Comparison of ENCODE assay signal across 1 cellular context in genomic region chr10:14954001-14954770, GRCh38.
A peak's percentile ranks its signal among the peaks of the same experiment; 100 is the strongest.
TF ChIP-seq lines count a peak whose summit lies in the region.

Gene DCLRE1C (minus strand): TSS chr10:14954096. CDS start chr10:14954010, 86 bp downstream.

TF ChIP-seq in K562, 482 proteins besides CTCF, POLR2A, EP300 and RAD21 (continued from another document and continues in another):
- TF ChIP-seq ZBTB11 (CRISPR knock-in tag; IDR thresholded peaks at IDR 0.05) (peak in 2 of 3 experiments; percentile 27 to 92; a peak in 2 of 6 replicates), MAX (CRISPR knock-in tag; IDR thresholded peaks at IDR 0.05) (peak; percentile 91), ZNF23 (CRISPR knock-in tag; IDR thresholded peaks at IDR 0.05) (no peak), JUND (IDR thresholded peaks at IDR 0.05; ENCODE audit: borderline replicate concordance, low read depth, low read length) (peak; percentile 9; the same call in 1 of the 2 replicates), JUND (tag; IDR thresholded peaks at IDR 0.05; ENCODE audit: borderline replicate concordance, low read depth, low read length) (no peak), EHMT2 (IDR thresholded peaks at IDR 0.05) (no peak), ARID3B (CRISPR knock-in tag; IDR thresholded peaks at IDR 0.05; ENCODE audit: borderline replicate concordance) (no peak), NFE2 (IDR thresholded peaks at IDR 0.05; ENCODE audit: low read depth) (no peak), SREBF1 (IDR thresholded peaks at IDR 0.05; ENCODE audit: borderline replicate concordance, low read depth, low read length) (no peak), HBP1 (CRISPR knock-in tag; IDR thresholded peaks at IDR 0.05) (no peak), KAT7 (CRISPR knock-in tag; IDR thresholded peaks at IDR 0.05; ENCODE audit: borderline replicate concordance) (no peak; the same call in 1 of the 2 replicates), CEBPB (tag; IDR thresholded peaks at IDR 0.05) (no peak), PTTG1 (tag; IDR thresholded peaks at IDR 0.05; ENCODE audit: low read depth) (no peak), SETDB1 (IDR thresholded peaks at IDR 0.05; ENCODE audit: low read length) (no peak), ZNF143 (CRISPR knock-in tag; IDR thresholded peaks at IDR 0.05) (no peak), HMGN3 (IDR thresholded peaks at IDR 0.05; ENCODE audit: borderline replicate concordance, extremely low read depth, insufficient read length, low read depth, low read length) (peak; percentile 58), PHF21A (IDR thresholded peaks at IDR 0.05; ENCODE audit: borderline replicate concordance, low read depth) (0 out of 2 replicates have a peak, but pooled peaks have one; percentile 39), ZNF586 (CRISPR knock-in tag; conservative IDR thresholded peaks at IDR 0.05) (no peak), ASH1L (IDR thresholded peaks at IDR 0.05; ENCODE audit: borderline replicate concordance, low read depth, partially characterized antibody) (peak; percentile 80), NR4A1 (CRISPR knock-in tag; IDR thresholded peaks at IDR 0.05) (0 out of 2 replicates have a peak, but pooled peaks have one; percentile 31), NR4A1 (tag; IDR thresholded peaks at IDR 0.05) (0 out of 2 replicates have a peak, but pooled peaks have one; percentile 25), ID3 (CRISPR knock-in tag; IDR thresholded peaks at IDR 0.05) (no peak), ID3 (tag; IDR thresholded peaks at IDR 0.05) (peak; percentile 50; the same call in 1 of the 2 replicates), HNRNPH1 (optimal IDR thresholded peaks at IDR 0.05; ENCODE audit: low read depth, low read length) (no peak), MED1 (CRISPR knock-in tag; IDR thresholded peaks at IDR 0.05; ENCODE audit: borderline replicate concordance) (no peak), PCBP1 (IDR thresholded peaks at IDR 0.05; ENCODE audit: low read depth, low read length, poor library complexity, severe bottlenecking) (no peak), POLR3G (IDR thresholded peaks at IDR 0.05; ENCODE audit: extremely low read depth, insufficient read length, insufficient replicate concordance) (no peak), WHSC1 (IDR thresholded peaks at IDR 0.05; ENCODE audit: low read length) (no peak), KLF6 (CRISPR knock-in tag; IDR thresholded peaks at IDR 0.05; ENCODE audit: borderline replicate concordance) (no peak), CCNT2 (IDR thresholded peaks at IDR 0.05; ENCODE audit: borderline replicate concordance, extremely low read depth, insufficient read length, low read depth, low read length) (peak; percentile 28), ZNF766 (CRISPR knock-in tag; conservative IDR thresholded peaks at IDR 0.05) (no peak), UBTF (IDR thresholded peaks at IDR 0.05; ENCODE audit: borderline replicate concordance in 1 of 2, low read depth in 2 of 2, low read length in 2 of 2) (no peak), TCF7L2 (IDR thresholded peaks at IDR 0.05; ENCODE audit: low read depth, low read length) (no peak), ZNF354B (CRISPR knock-in tag; IDR thresholded peaks at IDR 0.05) (no peak)
- TF ChIP-seq, protein P1, sequence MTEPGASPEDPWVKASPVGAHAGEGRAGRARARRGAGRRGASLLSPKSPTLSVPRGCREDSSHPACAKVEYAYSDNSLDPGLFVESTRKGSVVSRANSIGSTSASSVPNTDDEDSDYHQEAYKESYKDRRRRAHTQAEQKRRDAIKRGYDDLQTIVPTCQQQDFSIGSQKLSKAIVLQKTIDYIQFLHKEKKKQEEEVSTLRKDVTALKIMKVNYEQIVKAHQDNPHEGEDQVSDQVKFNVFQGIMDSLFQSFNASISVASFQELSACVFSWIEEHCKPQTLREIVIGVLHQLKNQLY (CRISPR knock-in tag; conservative IDR thresholded peaks at IDR 0.05), result peak in 1 of 2 experiments; percentile 77; a peak in 1 of 4 replicates
- TF ChIP-seq, protein P2, sequence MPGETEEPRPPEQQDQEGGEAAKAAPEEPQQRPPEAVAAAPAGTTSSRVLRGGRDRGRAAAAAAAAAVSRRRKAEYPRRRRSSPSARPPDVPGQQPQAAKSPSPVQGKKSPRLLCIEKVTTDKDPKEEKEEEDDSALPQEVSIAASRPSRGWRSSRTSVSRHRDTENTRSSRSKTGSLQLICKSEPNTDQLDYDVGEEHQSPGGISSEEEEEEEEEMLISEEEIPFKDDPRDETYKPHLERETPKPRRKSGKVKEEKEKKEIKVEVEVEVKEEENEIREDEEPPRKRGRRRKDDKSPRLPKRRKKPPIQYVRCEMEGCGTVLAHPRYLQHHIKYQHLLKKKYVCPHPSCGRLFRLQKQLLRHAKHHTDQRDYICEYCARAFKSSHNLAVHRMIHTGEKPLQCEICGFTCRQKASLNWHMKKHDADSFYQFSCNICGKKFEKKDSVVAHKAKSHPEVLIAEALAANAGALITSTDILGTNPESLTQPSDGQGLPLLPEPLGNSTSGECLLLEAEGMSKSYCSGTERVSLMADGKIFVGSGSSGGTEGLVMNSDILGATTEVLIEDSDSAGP (CRISPR knock-in tag; IDR thresholded peaks at IDR 0.05), result no peak
- TF ChIP-seq, protein P3, sequence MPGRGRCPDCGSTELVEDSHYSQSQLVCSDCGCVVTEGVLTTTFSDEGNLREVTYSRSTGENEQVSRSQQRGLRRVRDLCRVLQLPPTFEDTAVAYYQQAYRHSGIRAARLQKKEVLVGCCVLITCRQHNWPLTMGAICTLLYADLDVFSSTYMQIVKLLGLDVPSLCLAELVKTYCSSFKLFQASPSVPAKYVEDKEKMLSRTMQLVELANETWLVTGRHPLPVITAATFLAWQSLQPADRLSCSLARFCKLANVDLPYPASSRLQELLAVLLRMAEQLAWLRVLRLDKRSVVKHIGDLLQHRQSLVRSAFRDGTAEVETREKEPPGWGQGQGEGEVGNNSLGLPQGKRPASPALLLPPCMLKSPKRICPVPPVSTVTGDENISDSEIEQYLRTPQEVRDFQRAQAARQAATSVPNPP (IDR thresholded peaks at IDR 0.05; ENCODE audit: borderline replicate concordance, insufficient read depth, insufficient read length), result no peak
- TF ChIP-seq, protein P4, sequence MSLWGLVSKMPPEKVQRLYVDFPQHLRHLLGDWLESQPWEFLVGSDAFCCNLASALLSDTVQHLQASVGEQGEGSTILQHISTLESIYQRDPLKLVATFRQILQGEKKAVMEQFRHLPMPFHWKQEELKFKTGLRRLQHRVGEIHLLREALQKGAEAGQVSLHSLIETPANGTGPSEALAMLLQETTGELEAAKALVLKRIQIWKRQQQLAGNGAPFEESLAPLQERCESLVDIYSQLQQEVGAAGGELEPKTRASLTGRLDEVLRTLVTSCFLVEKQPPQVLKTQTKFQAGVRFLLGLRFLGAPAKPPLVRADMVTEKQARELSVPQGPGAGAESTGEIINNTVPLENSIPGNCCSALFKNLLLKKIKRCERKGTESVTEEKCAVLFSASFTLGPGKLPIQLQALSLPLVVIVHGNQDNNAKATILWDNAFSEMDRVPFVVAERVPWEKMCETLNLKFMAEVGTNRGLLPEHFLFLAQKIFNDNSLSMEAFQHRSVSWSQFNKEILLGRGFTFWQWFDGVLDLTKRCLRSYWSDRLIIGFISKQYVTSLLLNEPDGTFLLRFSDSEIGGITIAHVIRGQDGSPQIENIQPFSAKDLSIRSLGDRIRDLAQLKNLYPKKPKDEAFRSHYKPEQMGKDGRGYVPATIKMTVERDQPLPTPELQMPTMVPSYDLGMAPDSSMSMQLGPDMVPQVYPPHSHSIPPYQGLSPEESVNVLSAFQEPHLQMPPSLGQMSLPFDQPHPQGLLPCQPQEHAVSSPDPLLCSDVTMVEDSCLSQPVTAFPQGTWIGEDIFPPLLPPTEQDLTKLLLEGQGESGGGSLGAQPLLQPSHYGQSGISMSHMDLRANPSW (CRISPR knock-in tag; IDR thresholded peaks at IDR 0.05), result no peak; the same call in none of the 2 replicates
- TF ChIP-seq, protein P5, sequence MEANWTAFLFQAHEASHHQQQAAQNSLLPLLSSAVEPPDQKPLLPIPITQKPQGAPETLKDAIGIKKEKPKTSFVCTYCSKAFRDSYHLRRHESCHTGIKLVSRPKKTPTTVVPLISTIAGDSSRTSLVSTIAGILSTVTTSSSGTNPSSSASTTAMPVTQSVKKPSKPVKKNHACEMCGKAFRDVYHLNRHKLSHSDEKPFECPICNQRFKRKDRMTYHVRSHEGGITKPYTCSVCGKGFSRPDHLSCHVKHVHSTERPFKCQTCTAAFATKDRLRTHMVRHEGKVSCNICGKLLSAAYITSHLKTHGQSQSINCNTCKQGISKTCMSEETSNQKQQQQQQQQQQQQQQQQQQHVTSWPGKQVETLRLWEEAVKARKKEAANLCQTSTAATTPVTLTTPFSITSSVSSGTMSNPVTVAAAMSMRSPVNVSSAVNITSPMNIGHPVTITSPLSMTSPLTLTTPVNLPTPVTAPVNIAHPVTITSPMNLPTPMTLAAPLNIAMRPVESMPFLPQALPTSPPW (CRISPR knock-in tag; IDR thresholded peaks at IDR 0.05), result peak; percentile 64
